9 cellular contexts compared by ENCODE assay signal in the genomic region with DNA sequence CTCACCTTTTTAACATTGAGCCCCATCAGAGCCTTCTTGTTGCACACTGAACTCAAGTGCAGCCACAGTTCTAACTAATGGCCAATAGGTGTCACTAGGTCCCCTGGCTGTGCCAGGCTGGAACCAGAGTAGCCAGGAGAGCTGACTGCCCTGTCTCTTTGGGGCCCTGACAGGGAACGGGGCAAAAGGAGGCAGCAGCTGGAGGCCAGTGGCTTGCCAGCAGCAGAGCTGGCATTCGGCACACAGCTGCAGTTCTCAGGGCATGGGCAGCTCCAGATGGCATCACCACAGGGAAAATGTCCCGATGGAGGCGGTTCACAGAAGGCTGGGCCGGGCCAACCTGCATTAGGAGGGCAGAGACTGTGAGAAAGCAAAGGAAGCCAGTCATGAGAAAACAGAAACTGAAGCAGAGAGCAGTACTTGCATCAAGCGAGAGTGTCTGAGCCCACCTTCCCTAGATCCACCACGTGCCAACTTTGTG.
DNase-seq lines count a peak whose midpoint lies in the region; ATAC-seq, FAIRE-seq and TF ChIP-seq lines count a peak whose summit lies in the region.
"Had no signal": no experiment of that assay in that cellular context is flagged by ENCODE, and none has a peak within 500 bp of the region (broad histone marks: within the 10 kb centered on the region; RNA-seq: fewer than 3 reads in every experiment).

No MANE protein-coding gene starts in this region.

- H3K4me3 ChIP-seq in SU-DHL-6 (ENCODE audit: insufficient read depth, low read length, poor library complexity, severe bottlenecking) = no peak overlapping the region

- H3K36me3 ChIP-seq in SU-DHL-6 (ENCODE audit: low read length) = no peaks in the 10 kb centered on the region
- H3K36me3 ChIP-seq: neutrophil had no signal

- no peak for ATAC-seq in HG02840 (IDR thresholded peaks at IDR 0.05; ENCODE audit: low FRiP score, unreplicated experiment)

- H3K79me2 ChIP-seq in SU-DHL-6 (ENCODE audit: insufficient read depth, low read length) = no peaks in the 10 kb centered on the region

- TF ChIP-seq CTCF in SU-DHL-6 (IDR thresholded peaks at IDR 0.05; ENCODE audit: insufficient read depth, low read length, poor library complexity, severe bottlenecking) = peak; percentile 63

- no peak overlapping the region for H3K27ac ChIP-seq in SU-DHL-6 (ENCODE audit: low read depth, low read length)
- H3K27ac ChIP-seq: neutrophil had no signal

- no peaks in the 10 kb centered on the region for H3K27me3 ChIP-seq in SU-DHL-6 (ENCODE audit: low read length)
- H3K27me3 ChIP-seq: neutrophil had no signal

- H3F3A ChIP-seq in SU-DHL-6 (ENCODE audit: insufficient read depth) = no peaks in the 10 kb centered on the region

- H3K4me2 ChIP-seq in SU-DHL-6 (ENCODE audit: low read depth, low read length, poor library complexity, severe bottlenecking) = no peak overlapping the region

- no peak overlapping the region for H3K9ac ChIP-seq in SU-DHL-6 (ENCODE audit: low read length)

- no peaks in the 10 kb centered on the region for H4K20me1 ChIP-seq in SU-DHL-6 (ENCODE audit: low read depth, low read length)

- FAIRE-seq in GM19239 (lab: Jason Lieb, UNC) = peak; percentile 88

- H3K9me3 ChIP-seq in SU-DHL-6 (ENCODE audit: insufficient read depth, low read length) = no peaks in the 10 kb centered on the region
- H3K9me3 ChIP-seq: neutrophil had no signal

- no peaks in the 10 kb centered on the region for H3K9me2 ChIP-seq in SU-DHL-6 (replicated peaks; ENCODE audit: insufficient read depth, low read length)

- H2AFZ ChIP-seq in SU-DHL-6 (ENCODE audit: low read depth, low read length, severe bottlenecking) = no peak overlapping the region

- DNase-seq in D341Med (ENCODE audit: low spot score) (peak; percentile 80), GM19239 (ENCODE audit: insufficient read length, low spot score) (peak; percentile 48), HT-29 (ENCODE audit: low spot score) (peak; percentile 54), glomerular visceral epithelial cell (ENCODE audit: extremely low spot score) (peak; percentile 41), superior temporal gyrus (ENCODE audit: extremely low spot score) (peak; percentile 39), middle frontal gyrus (ENCODE audit: extremely low spot score, low spot score) (no peak)
